In genomic region chr1:114719424-114719787, GRCh38 we compare ENCODE assay signal across 15 cellular contexts. TPM values are rescaled to one million over a fixed set of nuclear protein-coding genes. Genes with fewer than 3 reads are reported as not detected.
A peak's percentile ranks its signal among the peaks of the same experiment; 100 is the strongest.
DNase-seq lines count a peak whose midpoint lies in the region; ATAC-seq, FAIRE-seq and TF ChIP-seq lines count a peak whose summit lies in the region.
"Had no signal": no experiment of that assay in that cellular context is flagged by ENCODE, and none has a peak within 500 bp of the region (broad histone marks: within the 10 kb centered on the region; RNA-seq: fewer than 3 reads in every experiment).

No MANE protein-coding gene starts in this region.

- TF ChIP-seq POLR2A in body of pancreas (IDR thresholded peaks at IDR 0.05): no peak

- H3K27ac Mint-ChIP-seq in CD8-positive, alpha-beta T cell: peak overlapping the region; percentile 71
- peak overlapping the region; percentile 5 for H3K27ac Mint-ChIP-seq in HFFc6
- H3K27ac Mint-ChIP-seq in mesothelial cell of epicardium: peak overlapping the region; percentile 3

- H3K36me3 ChIP-seq in CD8-positive, alpha-beta T cell (ENCODE audit: insufficient read depth, low read length): peaks cover 48% of the 10 kb centered on the region
- H3K36me3 ChIP-seq in body of pancreas (replicated peaks in 1 of 2; ENCODE audit: insufficient read depth in 1 of 2, low read depth in 2 of 2) (peaks cover 14 to 47% of the 10 kb centered on the region in 2 donors), MG63 (peaks cover 90% of the 10 kb centered on the region), pancreas (peaks cover 4 to 67% (median 28%) of the 10 kb centered on the region in 3 donors)

- no peaks in the 10 kb centered on the region for H3K27me3 ChIP-seq in CD8-positive, alpha-beta T cell (ENCODE audit: insufficient read depth, low read length)
- H3K27me3 ChIP-seq in body of pancreas: no peaks in the 10 kb centered on the region
- H3K27me3 ChIP-seq in MG63: no peaks in the 10 kb centered on the region
- H3K27me3 ChIP-seq in pancreas: no peaks in the 10 kb centered on the region
- H3K27me3 ChIP-seq: right atrium auricular region had no signal

- ATAC-seq in CD8-positive, alpha-beta T cell: no peak
- no peak for ATAC-seq in body of pancreas
- no peak for ATAC-seq in HG03520 (IDR thresholded peaks at IDR 0.05; ENCODE audit: unreplicated experiment)
- no peak for ATAC-seq in pancreas

- POLR2A ChIA-PET in CD8-positive, alpha-beta T cell (lab: Charles Lee): interaction anchor here (1.4 kb wide), 1 partner anchor 9 kb away, joined by 3 read pairs; no protein-coding TSS in a partner anchor

- intact Hi-C loops in CD8-positive, alpha-beta T cell (cut with DNase I, micrococcal nuclease): loop anchor here in 1 of 2 experiments (5.0 kb wide), 2 partner anchors 372 to 907 kb away; partner anchors contain the start of gene RSBN1
- intact Hi-C loops in body of pancreas (cut with DNase I) (no loop called here), pancreas (cut with DNase I) (no loop called here)

- no peaks in the 10 kb centered on the region for H3K9me3 ChIP-seq in CD8-positive, alpha-beta T cell (ENCODE audit: low read length)
- H3K9me3 ChIP-seq in body of pancreas (no peaks in the 10 kb centered on the region), MG63 (no peaks in the 10 kb centered on the region), pancreas (no peaks in the 10 kb centered on the region)
- H3K9me3 ChIP-seq: right atrium auricular region had no signal

- H3K4me3 Mint-ChIP-seq in CD8-positive, alpha-beta T cell: no peak overlapping the region
- no peak overlapping the region for H3K4me3 Mint-ChIP-seq in HFFc6
- no peak overlapping the region for H3K4me3 Mint-ChIP-seq in mesothelial cell of epicardium

- DNase-seq in CD8-positive, alpha-beta T cell: no peak
- DNase-seq in HFFc6 (peak; percentile 7), astrocyte of the hippocampus (ENCODE audit: low read depth, low spot score) (peak; percentile 52), mesothelial cell of epicardium (ENCODE audit: low spot score in 2 of 2, unreplicated experiment in 2 of 2) (no peak), body of pancreas (no peak), MG63 (no peak), pancreas (no peak)
- DNase-seq: CD4-positive, CD25-positive, alpha-beta regulatory T cell; kidney glomerular epithelial cell; NCI-H2029; NCI-H774; SHP77 had no signal

- FAIRE-seq in pancreas (lab: Jason Lieb, UNC): no peak

- WGBS in body of pancreas, 2 donors: 74 to 75% methylated on average over 3 of the region's 3 CpGs
- 77 to 82% methylated on average over 3 of the region's 3 CpGs for WGBS in pancreas, 2 donors

- CTCF ChIA-PET in CD8-positive, alpha-beta T cell (lab: Charles Lee): no interaction called here

- no peaks in the 10 kb centered on the region for H3K27me3 Mint-ChIP-seq in CD8-positive, alpha-beta T cell (ENCODE audit: low read depth)
- H3K27me3 Mint-ChIP-seq in HFFc6 (ENCODE audit: insufficient read depth) (no peaks in the 10 kb centered on the region; the same call in 1 of the 2 replicates), mesothelial cell of epicardium (ENCODE audit: low read depth) (no peaks in the 10 kb centered on the region)
- H3K27me3 Mint-ChIP-seq: CD4-positive, CD25-positive, alpha-beta regulatory T cell had no signal

- H3K4me3 ChIP-seq in CD8-positive, alpha-beta T cell (ENCODE audit: low read depth, low read length): no peak overlapping the region
- no peak overlapping the region for H3K4me3 ChIP-seq in body of pancreas
- H3K4me3 ChIP-seq in MG63: no peak overlapping the region
- H3K4me3 ChIP-seq in pancreas: no peak overlapping the region
- H3K4me3 ChIP-seq: right atrium auricular region had no signal

- peaks cover 16% of the 10 kb centered on the region for H3K4me1 ChIP-seq in CD8-positive, alpha-beta T cell (ENCODE audit: insufficient read depth, low read length)
- H3K4me1 ChIP-seq in body of pancreas: peaks cover 11% of the 10 kb centered on the region
- H3K4me1 ChIP-seq in pancreas: peaks cover 11 to 17% (median 16%) of the 10 kb centered on the region in 3 donors

- peaks cover 21% of the 10 kb centered on the region for H3K4me1 Mint-ChIP-seq in CD8-positive, alpha-beta T cell (ENCODE audit: low read depth)
- H3K4me1 Mint-ChIP-seq in HFFc6 (ENCODE audit: low read depth) (peaks cover 52% of the 10 kb centered on the region), mesothelial cell of epicardium (peaks cover 14% of the 10 kb centered on the region)

- peaks cover 79% of the 10 kb centered on the region for H3K36me3 Mint-ChIP-seq in CD8-positive, alpha-beta T cell
- H3K36me3 Mint-ChIP-seq in HFFc6 (ENCODE audit: low read depth): peaks cover 76% of the 10 kb centered on the region
- peaks cover 34% of the 10 kb centered on the region for H3K36me3 Mint-ChIP-seq in mesothelial cell of epicardium

- H3K27ac ChIP-seq in CD8-positive, alpha-beta T cell (ENCODE audit: low read depth, low read length): no peak overlapping the region
- H3K27ac ChIP-seq in body of pancreas: no peak overlapping the region
- no peak overlapping the region for H3K27ac ChIP-seq in pancreas
- H3K27ac ChIP-seq: right atrium auricular region had no signal

- H3K9me3 Mint-ChIP-seq in CD8-positive, alpha-beta T cell: no peaks in the 10 kb centered on the region
- H3K9me3 Mint-ChIP-seq in HFFc6 (no peaks in the 10 kb centered on the region), mesothelial cell of epicardium (no peaks in the 10 kb centered on the region)
- H3K9me3 Mint-ChIP-seq: CD4-positive, CD25-positive, alpha-beta regulatory T cell had no signal

- TF ChIP-seq CTCF in CD8-positive, alpha-beta T cell (IDR thresholded peaks at IDR 0.05): no peak
- TF ChIP-seq CTCF in HFFc6 (IDR thresholded peaks at IDR 0.05): no peak
- TF ChIP-seq CTCF in mesothelial cell of epicardium (IDR thresholded peaks at IDR 0.05; ENCODE audit: unreplicated experiment): no peak
- TF ChIP-seq CTCF in body of pancreas (IDR thresholded peaks at IDR 0.05): no peak
- TF ChIP-seq CTCF in pancreas (IDR thresholded peaks at IDR 0.05): no peak

RNA-seq across cellular contexts. Expression of gene NRAS, which starts 2.8 kb away (rescaled TPM):
- total RNA-seq in CD8-positive, alpha-beta T cell: 10 to 100 TPM; 46.0 to 46.4 TPM
- total RNA-seq in HFFc6 (2021; fragmentation: NEBNext Ultra II Directional; extraction: Animal tissue kit (Norgen Biotek cat#: 25700)): 10 to 100 TPM; 38.9 to 60.1 (median 49.8) TPM
- total RNA-seq in mesothelial cell of epicardium (39.8 to 40.0 TPM (median 39.8 TPM) in 3 replicates), body of pancreas (10 to 100 TPM; 13.8 to 17.4 TPM), pancreas (10 to 100 TPM in 4 of 6 donors, 1 to 10 TPM in 2; 6.5 to 18.4 (median 10.8) TPM)
- 77.3 and 111 TPM in 2 replicates for total RNA-seq in MG63 (2014; rRNA removed; shearing (Covaris generic); ENCODE audit: low replicate concordance)
- polyA plus RNA-seq in pancreas: 1 to 10 TPM; 5.4 to 8.5 TPM

RNA-seq across cellular contexts. Expression of gene AMPD1, which starts 24.1 kb away (rescaled TPM):
- not detected for total RNA-seq in CD8-positive, alpha-beta T cell
- total RNA-seq in HFFc6 (2021; fragmentation: NEBNext Ultra II Directional; extraction: Animal tissue kit (Norgen Biotek cat#: 25700)): not detected
- total RNA-seq in mesothelial cell of epicardium (not detected in 3 replicates), body of pancreas (not detected), pancreas (under 1 TPM in 1 of 6 donors, not detected in 5; 0.47 TPM)
- not detected in 2 replicates for total RNA-seq in MG63 (2014; rRNA removed; shearing (Covaris generic); ENCODE audit: low replicate concordance)
- not detected for polyA plus RNA-seq in pancreas
- total RNA-seq: glomerular endothelial cell, right atrium auricular region had no signal
- polyA plus RNA-seq: CD4-positive, CD25-positive, alpha-beta regulatory T cell had no signal

RNA-seq across cellular contexts. Expression of gene CSDE1, which starts 38.4 kb away (rescaled TPM):
- total RNA-seq in CD8-positive, alpha-beta T cell: 100 to 1,000 TPM; 732 to 774 TPM
- 100 to 1,000 TPM; 508 to 582 (median 527) TPM for total RNA-seq in HFFc6 (2021; fragmentation: NEBNext Ultra II Directional; extraction: Animal tissue kit (Norgen Biotek cat#: 25700))
- total RNA-seq in mesothelial cell of epicardium: 524 to 556 TPM (median 530 TPM) in 3 replicates
- total RNA-seq in body of pancreas: 100 to 1,000 TPM; 138 to 221 TPM
- 267 and 273 TPM in 2 replicates for total RNA-seq in MG63 (2014; rRNA removed; shearing (Covaris generic); ENCODE audit: low replicate concordance)
- 100 to 1,000 TPM; 268 to 346 (median 320) TPM for total RNA-seq in pancreas
- 100 to 1,000 TPM in 1 of 2 donors, 10 to 100 TPM in 1; 61.4 to 114 TPM for polyA plus RNA-seq in pancreas

RNA-seq across cellular contexts. Expression of gene DENND2C, which starts 49.6 kb away (rescaled TPM):
- 1 to 10 TPM; 5.3 to 6.6 TPM for total RNA-seq in CD8-positive, alpha-beta T cell
- total RNA-seq in HFFc6 (2021; fragmentation: NEBNext Ultra II Directional; extraction: Animal tissue kit (Norgen Biotek cat#: 25700)): 1 to 10 TPM; 1.5 to 2.0 (median 1.8) TPM
- total RNA-seq in mesothelial cell of epicardium: 2.2 to 2.4 TPM (median 2.3 TPM) in 3 replicates
- 1 to 10 TPM; 2.3 to 3.0 TPM for total RNA-seq in body of pancreas
- total RNA-seq in MG63 (2014; rRNA removed; shearing (Covaris generic); ENCODE audit: low replicate concordance): 1.7 and 1.8 TPM in 2 replicates
- total RNA-seq in pancreas: 1 to 10 TPM; 1.0 to 2.5 (median 2.0) TPM
- polyA plus RNA-seq in pancreas: 1 to 10 TPM; 1.2 to 2.6 TPM

Comparison
In these comparisons a context has a peak if more than half of its experiments do, and no peak if none do; other contexts are left out.
1. DNase-seq: peak in HFFc6 (single experiment) and astrocyte of the hippocampus (single experiment); none in CD8-positive, alpha-beta T cell (0 of 7), mesothelial cell of epicardium (0 of 2), body of pancreas (0 of 4), MG63 (single experiment) and pancreas (0 of 6).
2. H3K27ac Mint-ChIP-seq: peak in every context shown above with its lines; median percentile 71 in CD8-positive, alpha-beta T cell; 5 in HFFc6; 3 in mesothelial cell of epicardium.